2 cellular contexts compared by ENCODE assay signal in the genomic region with DNA sequence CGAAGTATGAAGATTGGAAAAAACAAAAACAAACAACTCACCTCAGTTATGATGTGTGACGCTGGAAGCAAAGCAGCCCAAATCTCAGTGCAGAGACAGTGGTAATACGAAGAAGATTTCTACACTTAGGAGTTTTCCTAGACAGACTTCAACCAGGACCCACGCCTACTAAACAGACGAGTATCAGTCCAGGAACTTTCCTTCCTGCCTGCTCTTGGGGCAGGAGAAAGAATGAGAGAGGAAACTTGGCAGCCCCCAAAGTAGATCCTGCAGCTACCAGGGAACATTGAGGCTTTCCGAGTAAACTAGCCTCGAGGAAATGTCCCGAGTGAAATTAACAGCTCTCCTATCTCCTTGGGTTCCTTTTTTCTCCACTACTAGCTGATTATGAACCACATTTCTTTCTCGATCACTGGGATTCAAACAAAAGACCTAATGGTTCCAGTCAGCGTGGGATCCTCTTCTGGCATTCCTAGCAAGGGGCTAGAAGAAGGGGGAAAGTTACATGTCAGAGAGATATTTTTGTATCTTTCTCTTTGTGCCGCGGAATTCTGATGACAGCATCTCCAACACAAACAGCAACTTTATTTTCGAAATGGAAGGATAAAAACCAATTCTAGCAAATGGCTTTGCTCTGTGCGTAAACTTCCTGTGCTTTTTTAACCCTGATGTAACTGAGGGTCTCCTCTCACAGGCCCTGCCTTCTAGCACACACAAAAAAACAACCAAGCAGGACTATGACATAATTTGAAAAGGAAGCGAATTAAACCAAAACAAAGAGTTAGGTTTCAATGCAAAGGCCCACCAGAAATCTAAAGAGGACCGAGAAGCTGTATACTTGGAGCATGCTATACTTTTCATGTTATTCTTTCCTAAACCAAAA.
TF ChIP-seq lines count a peak whose summit lies in the region.

No MANE protein-coding gene starts in this region.

TF ChIP-seq in HepG2, 621 proteins besides CTCF, POLR2A, EP300 and RAD21 (continued from another document):
- TF ChIP-seq RXRA (CRISPR knock-in tag; IDR thresholded peaks at IDR 0.05): no peak
- no peak for TF ChIP-seq ZNF329 (CRISPR knock-in tag; IDR thresholded peaks at IDR 0.05; ENCODE audit: low read depth)
- no peak for TF ChIP-seq ZNF513 (CRISPR knock-in tag; conservative IDR thresholded peaks at IDR 0.05)
- no peak for TF ChIP-seq ZNF276 (CRISPR knock-in tag; IDR thresholded peaks at IDR 0.05; ENCODE audit: low read depth)
- no peak for TF ChIP-seq MBNL3 (CRISPR knock-in tag; conservative IDR thresholded peaks at IDR 0.05)
- TF ChIP-seq FOXO4 (CRISPR knock-in tag; conservative IDR thresholded peaks at IDR 0.05): no peak
- TF ChIP-seq, protein P1, sequence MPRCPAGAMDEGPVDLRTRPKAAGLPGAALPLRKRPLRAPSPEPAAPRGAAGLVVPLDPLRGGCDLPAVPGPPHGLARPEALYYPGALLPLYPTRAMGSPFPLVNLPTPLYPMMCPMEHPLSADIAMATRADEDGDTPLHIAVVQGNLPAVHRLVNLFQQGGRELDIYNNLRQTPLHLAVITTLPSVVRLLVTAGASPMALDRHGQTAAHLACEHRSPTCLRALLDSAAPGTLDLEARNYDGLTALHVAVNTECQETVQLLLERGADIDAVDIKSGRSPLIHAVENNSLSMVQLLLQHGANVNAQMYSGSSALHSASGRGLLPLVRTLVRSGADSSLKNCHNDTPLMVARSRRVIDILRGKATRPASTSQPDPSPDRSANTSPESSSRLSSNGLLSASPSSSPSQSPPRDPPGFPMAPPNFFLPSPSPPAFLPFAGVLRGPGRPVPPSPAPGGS (CRISPR knock-in tag; IDR thresholded peaks at IDR 0.05): no peak
- no peak for TF ChIP-seq AGO2 (optimal IDR thresholded peaks at IDR 0.05; ENCODE audit: low read depth, low read length)
- TF ChIP-seq ZNF121 (CRISPR knock-in tag; IDR thresholded peaks at IDR 0.05): no peak
- no peak for TF ChIP-seq MED8 (CRISPR knock-in tag; IDR thresholded peaks at IDR 0.05; ENCODE audit: insufficient replicate concordance)
- TF ChIP-seq, protein P2, sequence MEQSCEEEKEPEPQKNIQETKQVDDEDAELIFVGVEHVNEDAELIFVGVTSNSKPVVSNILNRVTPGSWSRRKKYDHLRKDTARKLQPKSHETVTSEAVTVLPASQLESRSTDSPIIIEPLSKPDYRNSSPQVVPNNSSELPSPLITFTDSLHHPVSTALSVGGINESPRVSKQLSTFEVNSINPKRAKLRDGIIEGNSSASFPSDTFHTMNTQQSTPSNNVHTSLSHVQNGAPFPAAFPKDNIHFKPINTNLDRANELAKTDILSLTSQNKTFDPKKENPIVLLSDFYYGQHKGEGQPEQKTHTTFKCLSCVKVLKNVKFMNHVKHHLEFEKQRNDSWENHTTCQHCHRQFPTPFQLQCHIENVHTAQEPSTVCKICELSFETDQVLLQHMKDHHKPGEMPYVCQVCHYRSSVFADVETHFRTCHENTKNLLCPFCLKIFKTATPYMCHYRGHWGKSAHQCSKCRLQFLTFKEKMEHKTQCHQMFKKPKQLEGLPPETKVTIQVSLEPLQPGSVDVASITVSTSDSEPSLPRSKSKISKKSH (CRISPR knock-in tag; IDR thresholded peaks at IDR 0.05; ENCODE audit: borderline replicate concordance): no peak

TF ChIP-seq in HEK293T, 16 proteins besides CTCF, POLR2A, EP300 and RAD21 (continued from another document):
- TF ChIP-seq ELF4 (IDR thresholded peaks at IDR 0.05) (no peak), CTBP1 (IDR thresholded peaks at IDR 0.05; ENCODE audit: borderline replicate concordance) (no peak), TARDBP (IDR thresholded peaks at IDR 0.05) (no peak), ARNT (IDR thresholded peaks at IDR 0.05) (no peak), SUZ12 (IDR thresholded peaks at IDR 0.05) (no peak), BHLHE40 (IDR thresholded peaks at IDR 0.05; ENCODE audit: borderline replicate concordance) (no peak), LEF1 (IDR thresholded peaks at IDR 0.05; ENCODE audit: borderline replicate concordance) (no peak), PKNOX1 (IDR thresholded peaks at IDR 0.05) (no peak), NFRKB (IDR thresholded peaks at IDR 0.05) (no peak), L3MBTL2 (conservative IDR thresholded peaks at IDR 0.05) (no peak), FOXM1 (IDR thresholded peaks at IDR 0.05; ENCODE audit: borderline replicate concordance) (no peak), FOXK2 (IDR thresholded peaks at IDR 0.05) (no peak), ZNF384 (IDR thresholded peaks at IDR 0.05) (no peak)
